In the genomic region with DNA sequence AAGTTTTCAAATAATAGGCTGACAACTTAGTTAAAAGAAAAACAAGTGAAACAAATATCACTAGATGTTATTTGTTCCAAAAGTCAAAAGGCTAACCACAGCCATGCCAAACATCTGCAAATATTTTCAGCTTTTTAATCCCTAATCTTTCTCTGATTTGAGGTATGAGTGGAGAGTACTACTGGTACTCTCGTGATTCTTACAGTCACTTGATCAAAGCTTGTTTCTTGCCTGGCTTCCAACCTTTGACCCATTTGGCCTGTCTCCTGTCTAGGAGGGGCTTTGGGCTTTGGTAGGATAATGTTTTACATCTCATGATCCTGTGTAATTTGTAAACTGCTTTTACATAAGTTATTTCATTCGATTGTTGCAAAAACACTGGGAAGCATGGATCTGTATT, we compare ENCODE assay signal across 20 cellular contexts.
DNase-seq lines count a peak whose midpoint lies in the region; ATAC-seq and TF ChIP-seq lines count a peak whose summit lies in the region.
"Had no signal": no experiment of that assay in that cellular context is flagged by ENCODE, and none has a peak within 500 bp of the region (broad histone marks: within the 10 kb centered on the region; RNA-seq: fewer than 3 reads in every experiment).

No MANE protein-coding gene starts in this region.

- TF ChIP-seq POLR2A in IMR-90 (IDR thresholded peaks at IDR 0.05; ENCODE audit: low read depth, low read length) (no peak), thyroid gland (IDR thresholded peaks at IDR 0.05) (no peak), stomach (IDR thresholded peaks at IDR 0.05) (no peak)

- H3K56ac ChIP-seq in IMR-90 (ENCODE audit: extremely low read depth, insufficient read depth, low read length) = no peak overlapping the region

- ATAC-seq in IMR-90 (ENCODE audit: low read depth) = peak; percentile 79

- H3K27ac ChIP-seq in IMR-90 (ENCODE audit: insufficient read depth, low read length) (no peak overlapping the region), thyroid gland (peak overlapping the region in 2 of 3 donors; percentile 26 to 64), stomach (peak overlapping the region in 1 of 5 donors; percentile 37)
- H3K27ac ChIP-seq: ascending aorta, epithelial cell of prostate, transverse colon had no signal

- no peaks in the 10 kb centered on the region for H3K9me1 ChIP-seq in IMR-90 (ENCODE audit: insufficient read depth, low read length)

- no peak overlapping the region for H3K18ac ChIP-seq in IMR-90 (ENCODE audit: low read depth, low read length)

- dilution Hi-C loops in IMR-90 (cut with HindIII; ENCODE audit: low sequenced_read_pairs, unreplicated experiment) = no loop called here

- DNase-seq in IMR-90 = peak; percentile 14
- peak; percentile 34 for DNase-seq in fibroblast of gingiva (ENCODE audit: low read depth)
- DNase-seq in myocyte (ENCODE audit: low read depth) = peak; percentile 39
- DNase-seq in thyroid gland = peak; percentile 20 to 30
- DNase-seq in NCI-H1930 (lab: John Stamatoyannopoulos, UW) = no peak
- no peak for DNase-seq in ureter (ENCODE audit: low spot score)
- DNase-seq in stomach = no peak
- DNase-seq in T1000 (lab: John Stamatoyannopoulos, UW) = no peak
- DNase-seq: activated naive CD4-positive, alpha-beta T cell treated with anti-CD3 and anti-CD28 coated beads, Interleukin-2, amount 50 U/mL, for 16 hours; CD4-positive, alpha-beta T cell; cerebellar nuclear complex; NCI-H1417 treated with DMSO at 0.1 percent for 48 hours; NCI-H2107; NCI-H446 treated with DMSO at 0.1 percent for 48 hours; nucleus accumbens; retina; transverse colon had no signal

- in situ Hi-C loops in IMR-90 (cut with MboI; ENCODE audit: low sequenced_read_pairs) = no loop called here

- H2AFZ ChIP-seq in IMR-90 (replicated peaks; ENCODE audit: low read length, poor library complexity) = no peak overlapping the region

- intact Hi-C loops in IMR-90 (cut with micrococcal nuclease) (loop anchor here (10.0 kb wide), 1 partner anchor 90 kb away; no protein-coding TSS in a partner anchor), thyroid gland (cut with DNase I) (no loop called here), stomach (cut with DNase I; ENCODE audit: low total_unique reads) (no loop called here)

- H4K5ac ChIP-seq in IMR-90 (ENCODE audit: low read depth, low read length) = no peak overlapping the region

- H3K27me3 ChIP-seq in IMR-90 (ENCODE audit: control insufficient read depth, insufficient read depth, low read length) (peaks cover 2% of the 10 kb centered on the region; the same call in 1 of the 2 replicates), thyroid gland (no peaks in the 10 kb centered on the region), stomach (no peaks in the 10 kb centered on the region)
- H3K27me3 ChIP-seq: ascending aorta, transverse colon had no signal

- no peak overlapping the region for H3K4ac ChIP-seq in IMR-90 (ENCODE audit: low read depth, low read length)

- H4K20me1 ChIP-seq in IMR-90 (ENCODE audit: insufficient read depth, low read length) = no peaks in the 10 kb centered on the region

- no peak for TF ChIP-seq EP300 in stomach (IDR thresholded peaks at IDR 0.05)

- no peaks in the 10 kb centered on the region for H3K9me3 ChIP-seq in IMR-90 (ENCODE audit: control insufficient read depth, insufficient read depth, low read length)
- H3K9me3 ChIP-seq in thyroid gland = no peaks in the 10 kb centered on the region
- H3K9me3 ChIP-seq in stomach = no peaks in the 10 kb centered on the region
- H3K9me3 ChIP-seq: ascending aorta, transverse colon had no signal

- no peak overlapping the region for H2BK120ac ChIP-seq in IMR-90 (ENCODE audit: low read depth, low read length)

- H3K4me3 ChIP-seq in IMR-90 (ENCODE audit: insufficient read depth, low read depth, low read length) (no peak overlapping the region), thyroid gland (replicated peaks in 1 of 3) (no peak overlapping the region), stomach (no peak overlapping the region)
- H3K4me3 ChIP-seq: ascending aorta, lung, transverse colon had no signal

- H2AK5ac ChIP-seq in IMR-90 (ENCODE audit: low read depth, low read length) = no peak overlapping the region

- no peak overlapping the region for H4K8ac ChIP-seq in IMR-90 (ENCODE audit: low read depth in 2 of 2, low read length in 2 of 2)

- CTCF ChIA-PET in IMR-90 (lab: Yijun Ruan, JAX) = interaction anchor here (0.8 kb wide), 1 partner anchor 8 kb away, joined by 3 read pairs; no protein-coding TSS in a partner anchor

- H3K4me2 ChIP-seq in IMR-90 (ENCODE audit: low read depth, low read length) = no peak overlapping the region

- H2AK9ac ChIP-seq in IMR-90 (replicated peaks; ENCODE audit: low read depth, low read length, poor library complexity) = no peak overlapping the region

- H2BK15ac ChIP-seq in IMR-90 (ENCODE audit: low read depth, low read length) = no peak overlapping the region

- no CpG with 5 or more reads among the region's 2 CpGs for WGBS in IMR-90 (ENCODE audit: extremely low coverage in 2 of 2, insufficient read length in 1 of 2), 2 experiments
- whole genome bisulfite sequencing in thyroid gland, 2 donors = 34 to 46% methylated on average over 2 of the region's 2 CpGs
- 31 to 50% (median 36%) methylated on average over 2 of the region's 2 CpGs for WGBS in stomach, 5 donors

- no peak overlapping the region for H2BK20ac ChIP-seq in IMR-90 (ENCODE audit: low read depth, low read length)

- H4K91ac ChIP-seq in IMR-90 (ENCODE audit: insufficient read depth, low read depth, low read length) = no peak overlapping the region

- no peak overlapping the region for H2BK5ac ChIP-seq in IMR-90 (ENCODE audit: low read depth, low read length, poor library complexity, severe bottlenecking)

- H3K9ac ChIP-seq in IMR-90 (ENCODE audit: low read depth, low read length) = no peak overlapping the region

- no peak for TF ChIP-seq CTCF in IMR-90 (conservative IDR thresholded peaks at IDR 0.05; ENCODE audit: low read depth, low read length)
- no peak for TF ChIP-seq CTCF in thyroid gland (IDR thresholded peaks at IDR 0.05)
- no peak for TF ChIP-seq CTCF in stomach (IDR thresholded peaks at IDR 0.05)

- POLR2A ChIA-PET in IMR-90 (lab: Charles Lee; ENCODE audit: unreplicated experiment) = no interaction called here

- H3K23ac ChIP-seq in IMR-90 (ENCODE audit: low read depth, low read length) = no peak overlapping the region

- no peak for TF ChIP-seq RAD21 in IMR-90 (IDR thresholded peaks at IDR 0.05; ENCODE audit: low read length)

- BruUV-seq in IMR-90 (replicated peaks; lab: Mats Ljungman, UMichigan) = no TSS peak

- H3K36me3 ChIP-seq in IMR-90 (ENCODE audit: control insufficient read depth, insufficient read depth, low read length) = no peaks in the 10 kb centered on the region
- no peaks in the 10 kb centered on the region for H3K36me3 ChIP-seq in thyroid gland
- H3K36me3 ChIP-seq in stomach = no peaks in the 10 kb centered on the region
- H3K36me3 ChIP-seq: ascending aorta, transverse colon had no signal

- H3K79me1 ChIP-seq in IMR-90 (ENCODE audit: low read depth in 1 of 2, low read length in 2 of 2) = no peaks in the 10 kb centered on the region

- H3K4me1 ChIP-seq in IMR-90 (ENCODE audit: control insufficient read depth, insufficient read depth, low read length) = peaks cover 2% of the 10 kb centered on the region; the same call in 1 of the 2 replicates
- H3K4me1 ChIP-seq in thyroid gland = peaks cover 17 to 46% of the 10 kb centered on the region in 2 donors
- H3K4me1 ChIP-seq in stomach = peaks cover 0 to 20% (median 3%) of the 10 kb centered on the region in 4 donors

- H3K14ac ChIP-seq in IMR-90 (replicated peaks; ENCODE audit: low read depth, low read length) = no peak overlapping the region

TF ChIP-seq in IMR-90, 13 proteins besides CTCF, POLR2A, EP300 and RAD21:
- no peak for TF ChIP-seq MXI1 (IDR thresholded peaks at IDR 0.05; ENCODE audit: borderline replicate concordance, low read depth, low read length)
- no peak for TF ChIP-seq BHLHE40 (IDR thresholded peaks at IDR 0.05; ENCODE audit: low read depth, low read length)
- no peak for TF ChIP-seq FOS (IDR thresholded peaks at IDR 0.05; ENCODE audit: low read depth, low read length)
- TF ChIP-seq CEBPB (IDR thresholded peaks at IDR 0.05; ENCODE audit: low read depth, low read length) = no peak

Comparison
In these comparisons a context has a peak if more than half of its experiments do, and no peak if none do; other contexts are left out.
1. DNase-seq: peak in IMR-90 (single experiment), fibroblast of gingiva (single experiment), myocyte (single experiment) and thyroid gland (2 of 2); none in NCI-H1930 (0 of 2), ureter (single experiment), stomach (single experiment) and T1000 (single experiment).